8 cellular contexts compared by ENCODE assay signal in genomic region chr11:59142530-59143507, GRCh38. TPM values are rescaled to one million over a fixed set of nuclear protein-coding genes. Genes with fewer than 3 reads are reported as not detected.
DNase-seq lines count a peak whose midpoint lies in the region; ATAC-seq and TF ChIP-seq lines count a peak whose summit lies in the region.

Gene FAM111A, plus strand, starts transcription at chr11:59142856. Its CDS starts 6,017 bp downstream, at chr11:59148873.

- POLR2A ChIA-PET in activated CD4-positive, alpha-beta T cell treated with anti-CD3 and anti-CD28 coated beads, Interleukin-2, amount 10 ng/mL, durations not matched to agents 7 days and 5 days (lab: Charles Lee), result interaction anchor here (0.7 to 1.4 kb wide), 4 partner anchors 10 to 37 kb away, joined by 3 to 9 read pairs (median 6); no protein-coding TSS in a partner anchor

- peaks cover 47% of the 10 kb centered on the region for H3K36me3 Mint-ChIP-seq in activated CD4-positive, alpha-beta T cell treated with anti-CD3 and anti-CD28 coated beads, Interleukin-2, amount 10 ng/mL, durations not matched to agents 7 days and 5 days (ENCODE audit: low read depth)
- H3K36me3 Mint-ChIP-seq in dendritic cell treated with granulocyte-macrophage colony-stimulating factor and Interleukin-4, amounts not matched to agents 40 ng/mL and 50 ng/mL, for 4 days (ENCODE audit: low read depth), result peaks cover 24% of the 10 kb centered on the region

- H3K4me3 Mint-ChIP-seq in activated CD4-positive, alpha-beta T cell treated with anti-CD3 and anti-CD28 coated beads, Interleukin-2, amount 10 ng/mL, durations not matched to agents 7 days and 5 days, result peak within 1 kb of the TSS; percentile 89
- peak within 1 kb of the TSS; percentile 96 for H3K4me3 Mint-ChIP-seq in dendritic cell treated with granulocyte-macrophage colony-stimulating factor and Interleukin-4, amounts not matched to agents 40 ng/mL and 50 ng/mL, for 4 days

- CTCF ChIA-PET in activated CD4-positive, alpha-beta T cell treated with anti-CD3 and anti-CD28 coated beads, Interleukin-2, amount 10 ng/mL, durations not matched to agents 7 days and 5 days (lab: Charles Lee), result interaction anchor here (1.0 to 5.9 kb wide), 8 partner anchors 14 to 85 kb away, joined by 3 to 43 read pairs (median 4); partner anchors contain the start of gene DTX4

- H3K27me3 Mint-ChIP-seq in activated CD4-positive, alpha-beta T cell treated with anti-CD3 and anti-CD28 coated beads, Interleukin-2, amount 10 ng/mL, durations not matched to agents 7 days and 5 days, result no peaks in the 10 kb centered on the region
- H3K27me3 Mint-ChIP-seq in dendritic cell treated with granulocyte-macrophage colony-stimulating factor and Interleukin-4, amounts not matched to agents 40 ng/mL and 50 ng/mL, for 4 days, result no peaks in the 10 kb centered on the region

- peak within 1 kb of the TSS; percentile 89 for H3K4me3 ChIP-seq in AG09309 (ENCODE audit: control insufficient read depth, low read depth, low read length)

- DNase-seq in AG09309 (ENCODE audit: low read depth), result peak; percentile 34
- peak; percentile 94 for DNase-seq in NCI-H345 (lab: John Stamatoyannopoulos, UW)
- DNase-seq in activated CD4-positive, alpha-beta T cell treated with anti-CD3 and anti-CD28 coated beads, Interleukin-2, amount 10 ng/mL, durations not matched to agents 7 days and 5 days, result peak; percentile 94
- peak; percentile 96 for DNase-seq in left kidney (ENCODE audit: low read depth, low spot score)
- DNase-seq in stimulated activated CD4-positive, alpha-beta T cell treated with anti-CD3 and anti-CD28 coated beads, Interleukin-1b, Interleukin-23, amount 100 ng/mL, for 48 hours, result peak; percentile 84

- ATAC-seq in GM18873 (IDR thresholded peaks at IDR 0.05; ENCODE audit: low FRiP score, unreplicated experiment) (peak; percentile 71), HG03139 (IDR thresholded peaks at IDR 0.05; ENCODE audit: unreplicated experiment) (peak; percentile 57)

- no peaks in the 10 kb centered on the region for H3K9me3 Mint-ChIP-seq in activated CD4-positive, alpha-beta T cell treated with anti-CD3 and anti-CD28 coated beads, Interleukin-2, amount 10 ng/mL, durations not matched to agents 7 days and 5 days
- no peaks in the 10 kb centered on the region for H3K9me3 Mint-ChIP-seq in dendritic cell treated with granulocyte-macrophage colony-stimulating factor and Interleukin-4, amounts not matched to agents 40 ng/mL and 50 ng/mL, for 4 days

- peaks cover 52% of the 10 kb centered on the region for H3K4me1 Mint-ChIP-seq in activated CD4-positive, alpha-beta T cell treated with anti-CD3 and anti-CD28 coated beads, Interleukin-2, amount 10 ng/mL, durations not matched to agents 7 days and 5 days
- H3K4me1 Mint-ChIP-seq in dendritic cell treated with granulocyte-macrophage colony-stimulating factor and Interleukin-4, amounts not matched to agents 40 ng/mL and 50 ng/mL, for 4 days (ENCODE audit: low read depth), result peaks cover 57% of the 10 kb centered on the region

- intact Hi-C loops in dendritic cell treated with granulocyte-macrophage colony-stimulating factor and Interleukin-4, amounts not matched to agents 40 ng/mL and 50 ng/mL, for 4 days (cut with micrococcal nuclease), result no loop called here

- peak within 1 kb of the TSS; percentile 96 for H3K27ac Mint-ChIP-seq in activated CD4-positive, alpha-beta T cell treated with anti-CD3 and anti-CD28 coated beads, Interleukin-2, amount 10 ng/mL, durations not matched to agents 7 days and 5 days
- peak within 1 kb of the TSS; percentile 91 for H3K27ac Mint-ChIP-seq in dendritic cell treated with granulocyte-macrophage colony-stimulating factor and Interleukin-4, amounts not matched to agents 40 ng/mL and 50 ng/mL, for 4 days

- peak; percentile 45 for TF ChIP-seq CTCF in AG09309 (IDR thresholded peaks at IDR 0.05; ENCODE audit: control insufficient read depth, insufficient read depth, low read depth, low read length, missing control alignments)

RNA-seq across cellular contexts. Expression of gene FAM111A, which starts in this region (rescaled TPM):
- 100 to 1,000 TPM; 208 to 258 TPM for total RNA-seq in activated CD4-positive, alpha-beta T cell treated with anti-CD3 and anti-CD28 coated beads, Interleukin-2, amount 10 ng/mL, durations not matched to agents 7 days and 5 days

Comparison
In these comparisons a context has a peak if more than half of its experiments do, and no peak if none do; other contexts are left out.
1. Peak in every context shown above with its lines: DNase-seq, ATAC-seq and H3K4me3 ChIP-seq.
2. DNase-seq: peak in every context shown above with its lines; median percentile 96 in left kidney; 94 in NCI-H345; 94 in activated CD4-positive, alpha-beta T cell treated with anti-CD3 and anti-CD28 coated beads, Interleukin-2, amount 10 ng/mL, durations not matched to agents 7 days and 5 days; 84 in stimulated activated CD4-positive, alpha-beta T cell treated with anti-CD3 and anti-CD28 coated beads, Interleukin-1b, Interleukin-23, amount 100 ng/mL, for 48 hours; 34 in AG09309.